In genomic region chr7:66140924-66141323, GRCh38 we compare ENCODE assay signal across 8 cellular contexts. TPM values are rescaled to one million over a fixed set of nuclear protein-coding genes. Genes with fewer than 3 reads are reported as not detected.
DNase-seq lines count a peak whose midpoint lies in the region; ATAC-seq and TF ChIP-seq lines count a peak whose summit lies in the region.

No MANE protein-coding gene starts in this region.

- H3K27me3 ChIP-seq in HAP-1 (ENCODE audit: low read depth) = no peaks in the 10 kb centered on the region
- H3K27me3 ChIP-seq in SJCRH30 = no peaks in the 10 kb centered on the region

- POLR2A ChIA-PET in activated CD4-positive, alpha-beta memory T cell treated with anti-CD3 and anti-CD28 coated beads, Interleukin-2, amount 10 ng/mL, durations not matched to agents 7 days and 5 days (lab: Charles Lee) = interaction anchor here (1.5 kb wide), 1 partner anchor 26 kb away, joined by 3 read pairs; the partner anchor contains the start of gene CRCP

- H3K27me3 Mint-ChIP-seq in neural crest cell (ENCODE audit: low read depth) = no peaks in the 10 kb centered on the region
- no peaks in the 10 kb centered on the region for H3K27me3 Mint-ChIP-seq in activated CD4-positive, alpha-beta memory T cell treated with anti-CD3 and anti-CD28 coated beads, Interleukin-2, amount 10 ng/mL, durations not matched to agents 7 days and 5 days

- H3K4me1 ChIP-seq in HAP-1 (peaks cover 13% of the 10 kb centered on the region), SJCRH30 (peaks cover 8% of the 10 kb centered on the region)

- H3K4me3 ChIP-seq in HAP-1 (no peak overlapping the region), SJCRH30 (no peak overlapping the region)

- H3K36me3 ChIP-seq in HAP-1 (replicated peaks) (peaks cover 42% of the 10 kb centered on the region), SJCRH30 (peaks cover 39% of the 10 kb centered on the region)

- in situ Hi-C loops in HAP-1 (cut with MboI; ENCODE audit: low sequenced_read_pairs) = no loop called here

- ATAC-seq in GM21390 (IDR thresholded peaks at IDR 0.05; ENCODE audit: unreplicated experiment) = no peak
- ATAC-seq in GM21576 (IDR thresholded peaks at IDR 0.05; ENCODE audit: unreplicated experiment) = no peak

- DNase-seq in HAP-1 (ENCODE audit: low spot score in 2 of 2) (peak; percentile 26 to 45), SJCRH30 (peak; percentile 29 to 49), fibroblast of peridontal ligament (ENCODE audit: extremely low read depth) (peak; percentile 84), neural crest cell (ENCODE audit: low read depth, low spot score) (peak; percentile 14), NCI-H524 treated with DMSO at 0.1 percent for 48 hours (lab: John Stamatoyannopoulos, UW) (no peak)
- DNase-seq in activated CD4-positive, alpha-beta memory T cell treated with anti-CD3 and anti-CD28 coated beads, Interleukin-2, amount 10 ng/mL, durations not matched to agents 7 days and 5 days = no peak

- H3K4me3 Mint-ChIP-seq in neural crest cell = no peak overlapping the region
- no peak overlapping the region for H3K4me3 Mint-ChIP-seq in activated CD4-positive, alpha-beta memory T cell treated with anti-CD3 and anti-CD28 coated beads, Interleukin-2, amount 10 ng/mL, durations not matched to agents 7 days and 5 days

- no peaks in the 10 kb centered on the region for H3K4me1 Mint-ChIP-seq in neural crest cell
- no peaks in the 10 kb centered on the region for H3K4me1 Mint-ChIP-seq in activated CD4-positive, alpha-beta memory T cell treated with anti-CD3 and anti-CD28 coated beads, Interleukin-2, amount 10 ng/mL, durations not matched to agents 7 days and 5 days

- peak; percentile 65 for TF ChIP-seq CTCF in neural crest cell (conservative IDR thresholded peaks at IDR 0.05)

- no peaks in the 10 kb centered on the region for H3K9me3 Mint-ChIP-seq in neural crest cell
- no peaks in the 10 kb centered on the region for H3K9me3 Mint-ChIP-seq in activated CD4-positive, alpha-beta memory T cell treated with anti-CD3 and anti-CD28 coated beads, Interleukin-2, amount 10 ng/mL, durations not matched to agents 7 days and 5 days

- H3K9me3 ChIP-seq in HAP-1 (no peaks in the 10 kb centered on the region), SJCRH30 (replicated peaks) (no peaks in the 10 kb centered on the region)

- H3K27ac Mint-ChIP-seq in neural crest cell (ENCODE audit: unreplicated experiment) = no peak overlapping the region
- no peak overlapping the region for H3K27ac Mint-ChIP-seq in activated CD4-positive, alpha-beta memory T cell treated with anti-CD3 and anti-CD28 coated beads, Interleukin-2, amount 10 ng/mL, durations not matched to agents 7 days and 5 days

- CTCF ChIA-PET in activated CD4-positive, alpha-beta memory T cell treated with anti-CD3 and anti-CD28 coated beads, Interleukin-2, amount 10 ng/mL, durations not matched to agents 7 days and 5 days (lab: Charles Lee) = no interaction called here

- peaks cover 7% of the 10 kb centered on the region for H3K36me3 Mint-ChIP-seq in neural crest cell (ENCODE audit: low read depth)
- H3K36me3 Mint-ChIP-seq in activated CD4-positive, alpha-beta memory T cell treated with anti-CD3 and anti-CD28 coated beads, Interleukin-2, amount 10 ng/mL, durations not matched to agents 7 days and 5 days (ENCODE audit: low read depth) = peaks cover 75% of the 10 kb centered on the region

- no peak overlapping the region for H3K27ac ChIP-seq in SJCRH30

RNA-seq across cellular contexts. Expression of gene CRCP, which starts 26.3 kb away (rescaled TPM):
- 47.3 and 57.1 TPM in 2 replicates for total RNA-seq in SJCRH30 (2014; rRNA removed; shearing (Covaris generic))
- 35.2 and 38.0 TPM in 2 replicates for total RNA-seq in neural crest cell
- 10 to 100 TPM; 23.6 to 24.0 TPM for total RNA-seq in activated CD4-positive, alpha-beta memory T cell treated with anti-CD3 and anti-CD28 coated beads, Interleukin-2, amount 10 ng/mL, durations not matched to agents 7 days and 5 days

Comparison
In these comparisons a context has a peak if more than half of its experiments do, and no peak if none do; other contexts are left out.
1. DNase-seq: peak in HAP-1 (2 of 2), SJCRH30 (2 of 2), fibroblast of peridontal ligament (single experiment) and neural crest cell (single experiment); none in activated CD4-positive, alpha-beta memory T cell treated with anti-CD3 and anti-CD28 coated beads, Interleukin-2, amount 10 ng/mL, durations not matched to agents 7 days and 5 days (single experiment) and NCI-H524 treated with DMSO at 0.1 percent for 48 hours (single experiment).